28 cellular contexts compared by ENCODE assay signal in genomic region chr5:152274206-152274605, GRCh38.
"Had no signal": no experiment of that assay in that cellular context is flagged by ENCODE, and none has a peak within 500 bp of the region (broad histone marks: within the 10 kb centered on the region; RNA-seq: fewer than 3 reads in every experiment).

No MANE protein-coding gene starts in this region.

- H3K36me3 ChIP-seq: ascending aorta, brain microvascular endothelial cell, esophagus squamous epithelium, lower lobe of right lung, right lobe of liver, uterus, WERI-Rb-1 had no signal

- H3K4me3 ChIP-seq: ascending aorta, esophagus squamous epithelium, hepatocyte, lower lobe of right lung, right lobe of liver, skin epidermis, uterus had no signal

- ATAC-seq: activated CD4-positive, CD25-positive, alpha-beta regulatory T cell treated with anti-CD3 and anti-CD28 coated beads, Interleukin-2, amount 50 U/mL, for 24 hours; lower lobe of right lung; natural killer cell treated with Interleukin-12 subunit alpha and Interleukin-12 subunit beta and Interleukin-15 and Interleukin-18, amount 100 ng/mL, for 72 hours; right lobe of liver; stimulated activated naive CD8-positive, alpha-beta T cell treated with anti-CD3 and anti-CD28 coated beads, Interleukin-15, Interleukin-2, amounts not matched to agents 100 U/mL and 50 U/mL, for 24 hours had no signal

- H3K27ac ChIP-seq: brain microvascular endothelial cell, epithelial cell of prostate, esophagus squamous epithelium, hepatocyte, lower lobe of right lung, right lobe of liver, skin epidermis, uterus, WERI-Rb-1 had no signal

- DNase-seq: activated CD4-positive, alpha-beta memory T cell treated with anti-CD3 and anti-CD28 coated beads for 36 hours; activated CD4-positive, alpha-beta T cell treated with anti-CD3 and anti-CD28 coated beads, Interleukin-2, amount 10 ng/mL, durations not matched to agents 24 days and 14 days; activated CD8-positive, alpha-beta memory T cell treated with anti-CD3 and anti-CD28 coated beads, Interleukin-2, amount 50 U/mL, for 4 hours; activated effector memory CD4-positive, alpha-beta T cell treated with anti-CD3 and anti-CD28 coated beads, Interleukin-2, amount 50 U/mL, for 16 hours; activated naive CD4-positive, alpha-beta T cell treated with anti-CD3 and anti-CD28 coated beads for 36 hours; activated naive CD8-positive, alpha-beta T cell treated with anti-CD3 and anti-CD28 coated beads, Interleukin-2, amount 10 ng/mL, durations not matched to agents 7 days and 5 days; activated T-cell treated with anti-CD3 and anti-CD28 coated beads, Interleukin-2, amount 50 U/mL, for 1 hour; brain microvascular endothelial cell; dermis blood vessel endothelial cell; effector CD4-positive, alpha-beta T cell; esophagus squamous epithelium; islet precursor cell; lower lobe of right lung; mesenchymal stem cell; right lobe of liver; stimulated activated CD4-positive, alpha-beta T cell treated with anti-CD3 and anti-CD28 coated beads, Interleukin-12 subunit alpha, Interleukin-12 subunit beta, amount 100 ng/mL, for 4 hours; stimulated activated CD4-positive, alpha-beta T cell treated with anti-CD3 and anti-CD28 coated beads, Interleukin-4, amount 100 ng/mL, for 1 hour; stimulated activated naive CD8-positive, alpha-beta T cell treated with anti-CD3 and anti-CD28 coated beads, Interleukin-15, Interleukin-2, amounts not matched to agents 100 U/mL and 50 U/mL, for 24 hours; SW 1271; T1000; uterus; WERI-Rb-1 had no signal

- H3K79me2 ChIP-seq: hepatocyte had no signal

- H3K27me3 ChIP-seq: ascending aorta, brain microvascular endothelial cell, esophagus squamous epithelium, hepatocyte, right lobe of liver, uterus had no signal

- H3K4me2 ChIP-seq: hepatocyte had no signal

- H3K4me1 ChIP-seq: esophagus squamous epithelium, right lobe of liver, uterus had no signal

- H2AFZ ChIP-seq: hepatocyte had no signal

- H3K9me3 ChIP-seq: ascending aorta, esophagus squamous epithelium, lower lobe of right lung, right lobe of liver, uterus had no signal
